In genomic region chr20:58839474-58839874, GRCh38 we compare ENCODE assay signal across 1 cellular context.
TF ChIP-seq lines count a peak whose summit lies in the region.

No MANE protein-coding gene starts in this region.

TF ChIP-seq in WTC11, 78 proteins besides CTCF, POLR2A, EP300 and RAD21 (continued from another document):
- TF ChIP-seq ZNF281 (CRISPR knock-in tag; IDR thresholded peaks at IDR 0.05) (no peak), IRF1 (CRISPR knock-in tag; IDR thresholded peaks at IDR 0.05) (no peak), ATF3 (CRISPR knock-in tag; conservative IDR thresholded peaks at IDR 0.05) (no peak), OVOL2 (CRISPR knock-in tag; IDR thresholded peaks at IDR 0.05; ENCODE audit: borderline replicate concordance) (no peak), ATF1 (CRISPR knock-in tag; IDR thresholded peaks at IDR 0.05) (no peak), AFF4 (CRISPR knock-in tag; IDR thresholded peaks at IDR 0.05; ENCODE audit: borderline replicate concordance) (no peak), NR1H2 (CRISPR knock-in tag; IDR thresholded peaks at IDR 0.05) (no peak), TEAD1 (CRISPR knock-in tag; IDR thresholded peaks at IDR 0.05) (peak; percentile 50; the same call in 1 of the 2 replicates), FOXP1 (CRISPR knock-in tag; IDR thresholded peaks at IDR 0.05; ENCODE audit: borderline replicate concordance) (no peak), ZNF219 (CRISPR knock-in tag; IDR thresholded peaks at IDR 0.05; ENCODE audit: borderline replicate concordance) (no peak), E2F4 (CRISPR knock-in tag; IDR thresholded peaks at IDR 0.05; ENCODE audit: borderline replicate concordance, low read depth) (no peak), ZMAT4 (CRISPR knock-in tag; IDR thresholded peaks at IDR 0.05) (no peak), GABPB1 (CRISPR knock-in tag; IDR thresholded peaks at IDR 0.05) (no peak)
